ENCODE assay signal across 23 cellular contexts in genomic region chr12:117774986-117775775, GRCh38.
DNase-seq lines count a peak whose midpoint lies in the region; ATAC-seq and TF ChIP-seq lines count a peak whose summit lies in the region.
"Had no signal": no experiment of that assay in that cellular context is flagged by ENCODE, and none has a peak within 500 bp of the region (broad histone marks: within the 10 kb centered on the region; RNA-seq: fewer than 3 reads in every experiment).

No MANE protein-coding gene starts in this region.

- H3K36me3 ChIP-seq in HEK293 (ENCODE audit: control insufficient read depth in 2 of 2, insufficient read depth in 1 of 2, low read length in 2 of 2) = no peaks in the 10 kb centered on the region
- H3K36me3 ChIP-seq: SJCRH30, WERI-Rb-1 had no signal

- intact Hi-C loops in activated CD4-positive, alpha-beta T cell treated with anti-CD3 and anti-CD28 coated beads for 36 hours (cut with DNase I, micrococcal nuclease) = no loop called here

- no peaks in the 10 kb centered on the region for H3K9me3 Mint-ChIP-seq in activated CD4-positive, alpha-beta T cell treated with anti-CD3 and anti-CD28 coated beads for 36 hours (ENCODE audit: low read depth)
- H3K9me3 Mint-ChIP-seq: T-helper 1 cell treated with Interleukin-12 subunit alpha and Interleukin-12 subunit beta and Interleukin-4 antibody, amounts not matched to agents 30 μg/mL and 1 μg/mL, for 36 hours had no signal

- TF ChIP-seq CTCF in HEK293 (tag by site-specific recombination; IDR thresholded peaks at IDR 0.05) = no peak

- H3K4me1 ChIP-seq in HEK293 (ENCODE audit: control insufficient read depth, insufficient read depth, low read length) = peaks cover 4% of the 10 kb centered on the region; the same call in 1 of the 2 replicates
- H3K4me1 ChIP-seq: SJCRH30, testis had no signal

- no peak overlapping the region for H3K27ac ChIP-seq in HEK293 (ENCODE audit: extremely low read depth, low read depth, low read length)
- H3K27ac ChIP-seq: SJCRH30, testis, WERI-Rb-1 had no signal

- H3K4me3 Mint-ChIP-seq in activated CD4-positive, alpha-beta T cell treated with anti-CD3 and anti-CD28 coated beads for 36 hours = no peak overlapping the region
- H3K4me3 Mint-ChIP-seq: activated naive CD8-positive, alpha-beta T cell; activated T-cell treated with anti-CD3 and anti-CD28 coated beads, Interleukin-2, amount 50 U/mL, for 72 hours; CD8-positive, alpha-beta memory T cell; T-helper 1 cell treated with Interleukin-12 subunit alpha and Interleukin-12 subunit beta and Interleukin-4 antibody, amounts not matched to agents 30 μg/mL and 1 μg/mL, for 36 hours had no signal

- H3K9me3 ChIP-seq in HEK293 (ENCODE audit: control insufficient read depth, insufficient read depth, low read depth, low read length) = no peaks in the 10 kb centered on the region
- H3K9me3 ChIP-seq: SJCRH30, testis had no signal

- H3K4me3 ChIP-seq in HEK293 (ENCODE audit: low read depth, low read length) = no peak overlapping the region
- H3K4me3 ChIP-seq: lung, SJCRH30, testis had no signal

- CTCF ChIA-PET in activated CD4-positive, alpha-beta T cell treated with anti-CD3 and anti-CD28 coated beads for 36 hours (lab: Charles Lee) = no interaction called here
- CTCF ChIA-PET in HEK293 (lab: Yijun Ruan, JAX) = interaction anchor here (0.6 to 1.9 kb wide), 3 partner anchors 37 to 92 kb away, joined by 3 to 10 read pairs (median 3); no protein-coding TSS in a partner anchor

- peak; percentile 8 for DNase-seq in activated CD4-positive, alpha-beta T cell treated with anti-CD3 and anti-CD28 coated beads for 36 hours
- no peak for DNase-seq in activated CD4-positive, alpha-beta T cell treated with anti-CD3 and anti-CD28 coated beads for 4 hours
- DNase-seq in NCI-H69 (lab: John Stamatoyannopoulos, UW) (peak; percentile 56), lung microvascular endothelial cell (ENCODE audit: low read depth in 2 of 2) (peak; percentile 55 to 77), GM19240 (ENCODE audit: insufficient read length, low spot score) (no peak)
- DNase-seq: activated T-cell treated with anti-CD3 and anti-CD28 coated beads, Interleukin-2, amount 50 U/mL, for 72 hours; CD8-positive, alpha-beta memory T cell; cortex of kidney; foreskin melanocyte; hypothalamus; islet precursor cell; NCI-H1436; occipital lobe; PC-3; right cardiac atrium; testis; WERI-Rb-1 had no signal

- H3K36me3 Mint-ChIP-seq in activated CD4-positive, alpha-beta T cell treated with anti-CD3 and anti-CD28 coated beads for 36 hours (ENCODE audit: low read depth) = no peaks in the 10 kb centered on the region
- H3K36me3 Mint-ChIP-seq: activated naive CD8-positive, alpha-beta T cell; CD8-positive, alpha-beta memory T cell had no signal

- POLR2A ChIA-PET in activated CD4-positive, alpha-beta T cell treated with anti-CD3 and anti-CD28 coated beads for 36 hours (lab: Charles Lee) = no interaction called here
- POLR2A ChIA-PET in HEK293 (lab: Yijun Ruan, JAX) = no interaction called here

- H3K4me1 Mint-ChIP-seq in activated CD4-positive, alpha-beta T cell treated with anti-CD3 and anti-CD28 coated beads for 36 hours = no peaks in the 10 kb centered on the region
- H3K4me1 Mint-ChIP-seq: CD8-positive, alpha-beta memory T cell had no signal

- ATAC-seq in activated CD4-positive, alpha-beta T cell treated with anti-CD3 and anti-CD28 coated beads for 36 hours = no peak
- ATAC-seq in GM19023 (IDR thresholded peaks at IDR 0.05; ENCODE audit: unreplicated experiment) = no peak
- ATAC-seq: PC-3, right cardiac atrium had no signal

- H3K27me3 Mint-ChIP-seq in activated CD4-positive, alpha-beta T cell treated with anti-CD3 and anti-CD28 coated beads for 36 hours = peaks cover 6% of the 10 kb centered on the region
- H3K27me3 Mint-ChIP-seq: activated naive CD8-positive, alpha-beta T cell; CD8-positive, alpha-beta memory T cell had no signal

- no peak overlapping the region for H3K27ac Mint-ChIP-seq in activated CD4-positive, alpha-beta T cell treated with anti-CD3 and anti-CD28 coated beads for 36 hours
- H3K27ac Mint-ChIP-seq: activated naive CD8-positive, alpha-beta T cell; activated T-cell treated with anti-CD3 and anti-CD28 coated beads, Interleukin-2, amount 50 U/mL, for 72 hours; CD8-positive, alpha-beta memory T cell; T-helper 1 cell treated with Interleukin-12 subunit alpha and Interleukin-12 subunit beta and Interleukin-4 antibody, amounts not matched to agents 30 μg/mL and 1 μg/mL, for 36 hours had no signal

TF ChIP-seq in HEK293, 187 proteins besides CTCF, POLR2A, EP300 and RAD21:
- TF ChIP-seq OSR2 (tag by site-specific recombination; IDR thresholded peaks at IDR 0.05) (0 out of 2 replicates have a peak, but pooled peaks have one; percentile 9), ZNF184 (tag by site-specific recombination; IDR thresholded peaks at IDR 0.05) (peak; percentile 98), MZF1 (tag by site-specific recombination; IDR thresholded peaks at IDR 0.05; ENCODE audit: borderline replicate concordance) (peak; percentile 9; the same call in 1 of the 2 replicates), ZNF426 (tag by site-specific recombination; IDR thresholded peaks at IDR 0.05) (no peak)

Comparison
In these comparisons a context has a peak if more than half of its experiments do, and no peak if none do; other contexts are left out.
1. DNase-seq: peak in activated CD4-positive, alpha-beta T cell treated with anti-CD3 and anti-CD28 coated beads for 36 hours (single experiment), NCI-H69 (single experiment) and lung microvascular endothelial cell (2 of 2); none in activated CD4-positive, alpha-beta T cell treated with anti-CD3 and anti-CD28 coated beads for 4 hours (0 of 2) and GM19240 (single experiment).